ENCODE assay signal across 20 cellular contexts in genomic region chr20:62328684-62329388, GRCh38.
"Had no signal": no experiment of that assay in that cellular context is flagged by ENCODE, and none has a peak within 500 bp of the region (broad histone marks: within the 10 kb centered on the region; RNA-seq: fewer than 3 reads in every experiment).

No MANE protein-coding gene starts in this region.

- H3K4me2 ChIP-seq: KMS-11 had no signal

- H3K27ac ChIP-seq: KMS-11 had no signal

- H3K9ac ChIP-seq: KMS-11 had no signal

- ATAC-seq: Panc1, PC-3, SK-N-SH treated with all-trans-retinoic acid at 6 μM for 48 hours had no signal

- DNase-seq: IMR-90, Kasumi-1, MV-4-11, NCI-H1048, NCI-H1105, NCI-H1417, NCI-H1436 treated with DMSO at 0.1 percent for 48 hours, NCI-H1694, NCI-H187 treated with DMSO at 0.1 percent for 48 hours, NCI-H2029 treated with DMSO at 0.1 percent for 48 hours, NCI-H226, NCI-H446, NCI-H510A, NCI-H69, NCI-H774, PC-3, SHP77 had no signal
